2 cellular contexts compared by ENCODE assay signal in the genomic region with DNA sequence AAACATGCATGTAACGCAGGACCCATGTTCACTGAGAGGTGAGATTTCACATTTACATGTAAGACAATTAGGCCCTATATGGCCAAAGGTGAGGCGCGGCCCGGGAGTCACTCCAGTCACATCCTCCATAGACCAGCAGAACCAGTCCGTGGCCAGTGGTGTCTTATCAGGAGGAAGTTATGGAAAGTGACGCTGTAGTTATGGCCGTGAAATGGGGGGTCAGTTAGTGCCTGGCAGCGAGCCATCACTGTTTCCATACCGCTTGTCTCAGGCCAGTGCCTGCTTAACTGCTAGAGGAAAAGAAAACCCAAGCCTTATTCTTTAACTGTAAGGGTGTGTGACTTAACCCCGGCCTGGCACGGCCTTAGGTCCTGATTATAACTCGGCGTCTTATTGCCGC.
TF ChIP-seq lines count a peak whose summit lies in the region.

No MANE protein-coding gene starts in this region.

TF ChIP-seq in HepG2, 621 proteins besides CTCF, POLR2A, EP300 and RAD21:
- no peak for TF ChIP-seq YY1 (IDR thresholded peaks at IDR 0.05; ENCODE audit: insufficient read depth, insufficient replicate concordance, low read depth, low read length)
- TF ChIP-seq ZNF224 (CRISPR knock-in tag; IDR thresholded peaks at IDR 0.05): no peak
- TF ChIP-seq ZNF143 (CRISPR knock-in tag; IDR thresholded peaks at IDR 0.05): no peak
- TF ChIP-seq IKZF1 (IDR thresholded peaks at IDR 0.05): no peak
- no peak for TF ChIP-seq HMG20A (CRISPR knock-in tag; IDR thresholded peaks at IDR 0.05; ENCODE audit: borderline replicate concordance)
- TF ChIP-seq, protein P1, sequence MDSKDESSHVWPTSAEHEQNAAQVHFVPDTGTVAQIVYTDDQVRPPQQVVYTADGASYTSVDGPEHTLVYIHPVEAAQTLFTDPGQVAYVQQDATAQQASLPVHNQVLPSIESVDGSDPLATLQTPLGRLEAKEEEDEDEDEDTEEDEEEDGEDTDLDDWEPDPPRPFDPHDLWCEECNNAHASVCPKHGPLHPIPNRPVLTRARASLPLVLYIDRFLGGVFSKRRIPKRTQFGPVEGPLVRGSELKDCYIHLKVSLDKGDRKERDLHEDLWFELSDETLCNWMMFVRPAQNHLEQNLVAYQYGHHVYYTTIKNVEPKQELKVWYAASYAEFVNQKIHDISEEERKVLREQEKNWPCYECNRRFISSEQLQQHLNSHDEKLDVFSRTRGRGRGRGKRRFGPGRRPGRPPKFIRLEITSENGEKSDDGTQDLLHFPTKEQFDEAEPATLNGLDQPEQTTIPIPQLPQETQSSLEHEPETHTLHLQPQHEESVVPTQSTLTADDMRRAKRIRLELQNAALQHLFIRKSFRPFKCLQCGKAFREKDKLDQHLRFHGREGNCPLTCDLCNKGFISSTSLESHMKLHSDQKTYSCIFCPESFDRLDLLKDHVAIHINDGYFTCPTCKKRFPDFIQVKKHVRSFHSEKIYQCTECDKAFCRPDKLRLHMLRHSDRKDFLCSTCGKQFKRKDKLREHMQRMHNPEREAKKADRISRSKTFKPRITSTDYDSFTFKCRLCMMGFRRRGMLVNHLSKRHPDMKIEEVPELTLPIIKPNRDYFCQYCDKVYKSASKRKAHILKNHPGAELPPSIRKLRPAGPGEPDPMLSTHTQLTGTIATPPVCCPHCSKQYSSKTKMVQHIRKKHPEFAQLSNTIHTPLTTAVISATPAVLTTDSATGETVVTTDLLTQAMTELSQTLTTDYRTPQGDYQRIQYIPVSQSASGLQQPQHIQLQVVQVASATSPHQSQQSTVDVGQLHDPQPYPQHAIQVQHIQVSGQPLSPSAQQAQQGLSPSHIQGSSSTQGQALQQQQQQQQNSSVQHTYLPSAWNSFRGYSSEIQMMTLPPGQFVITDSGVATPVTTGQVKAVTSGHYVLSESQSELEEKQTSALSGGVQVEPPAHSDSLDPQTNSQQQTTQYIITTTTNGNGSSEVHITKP (CRISPR knock-in tag; IDR thresholded peaks at IDR 0.05; ENCODE audit: low read depth): no peak
- TF ChIP-seq, protein P2, sequence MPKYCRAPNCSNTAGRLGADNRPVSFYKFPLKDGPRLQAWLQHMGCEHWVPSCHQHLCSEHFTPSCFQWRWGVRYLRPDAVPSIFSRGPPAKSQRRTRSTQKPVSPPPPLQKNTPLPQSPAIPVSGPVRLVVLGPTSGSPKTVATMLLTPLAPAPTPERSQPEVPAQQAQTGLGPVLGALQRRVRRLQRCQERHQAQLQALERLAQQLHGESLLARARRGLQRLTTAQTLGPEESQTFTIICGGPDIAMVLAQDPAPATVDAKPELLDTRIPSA (CRISPR knock-in tag; IDR thresholded peaks at IDR 0.05; ENCODE audit: borderline replicate concordance): no peak
- no peak for TF ChIP-seq ZNF761 (CRISPR knock-in tag; conservative IDR thresholded peaks at IDR 0.05)
TF ChIP-seq in HepG2: peak in this region for 0.

TF ChIP-seq in HEK293T, 16 proteins besides CTCF, POLR2A, EP300 and RAD21:
- TF ChIP-seq, protein P3, sequence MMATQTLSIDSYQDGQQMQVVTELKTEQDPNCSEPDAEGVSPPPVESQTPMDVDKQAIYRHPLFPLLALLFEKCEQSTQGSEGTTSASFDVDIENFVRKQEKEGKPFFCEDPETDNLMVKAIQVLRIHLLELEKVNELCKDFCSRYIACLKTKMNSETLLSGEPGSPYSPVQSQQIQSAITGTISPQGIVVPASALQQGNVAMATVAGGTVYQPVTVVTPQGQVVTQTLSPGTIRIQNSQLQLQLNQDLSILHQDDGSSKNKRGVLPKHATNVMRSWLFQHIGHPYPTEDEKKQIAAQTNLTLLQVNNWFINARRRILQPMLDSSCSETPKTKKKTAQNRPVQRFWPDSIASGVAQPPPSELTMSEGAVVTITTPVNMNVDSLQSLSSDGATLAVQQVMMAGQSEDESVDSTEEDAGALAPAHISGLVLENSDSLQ (IDR thresholded peaks at IDR 0.05): no peak
- TF ChIP-seq LEF1 (IDR thresholded peaks at IDR 0.05; ENCODE audit: borderline replicate concordance) (no peak), NFRKB (IDR thresholded peaks at IDR 0.05) (no peak), FOXK2 (IDR thresholded peaks at IDR 0.05) (no peak), TARDBP (IDR thresholded peaks at IDR 0.05) (no peak), ELF4 (IDR thresholded peaks at IDR 0.05) (no peak), FOXA1 (IDR thresholded peaks at IDR 0.05) (no peak), L3MBTL2 (conservative IDR thresholded peaks at IDR 0.05) (no peak), BHLHE40 (IDR thresholded peaks at IDR 0.05; ENCODE audit: borderline replicate concordance) (no peak), SUZ12 (IDR thresholded peaks at IDR 0.05) (no peak), CTBP1 (IDR thresholded peaks at IDR 0.05; ENCODE audit: borderline replicate concordance) (no peak), ARNT (IDR thresholded peaks at IDR 0.05) (no peak), HDGF (IDR thresholded peaks at IDR 0.05; ENCODE audit: borderline replicate concordance) (no peak), FOXM1 (IDR thresholded peaks at IDR 0.05; ENCODE audit: borderline replicate concordance) (no peak)
